Comparison of ENCODE assay signal across 2 cellular contexts in genomic region chr17:9350083-9350482, GRCh38.
TF ChIP-seq lines count a peak whose summit lies in the region.

No MANE protein-coding gene starts in this region.

TF ChIP-seq in HepG2, 621 proteins besides CTCF, POLR2A, EP300 and RAD21 (continued from another document):
- TF ChIP-seq ZNF496 (CRISPR knock-in tag; IDR thresholded peaks at IDR 0.05; ENCODE audit: insufficient replicate concordance) (no peak), BORCS8-MEF2B (CRISPR knock-in tag; IDR thresholded peaks at IDR 0.05) (no peak), ZSCAN29 (CRISPR knock-in tag; conservative IDR thresholded peaks at IDR 0.05) (no peak), ZBTB33 (CRISPR knock-in tag; IDR thresholded peaks at IDR 0.05) (0 out of 2 replicates have a peak, but pooled peaks have one; percentile 23), PAX8 (CRISPR knock-in tag; IDR thresholded peaks at IDR 0.05; ENCODE audit: borderline replicate concordance) (no peak), FOXJ3 (CRISPR knock-in tag; IDR thresholded peaks at IDR 0.05; ENCODE audit: borderline replicate concordance) (no peak)

TF ChIP-seq in SK-N-SH, 30 proteins besides CTCF, POLR2A, EP300 and RAD21 (continued from another document):
- TF ChIP-seq TCF12 (IDR thresholded peaks at IDR 0.05), result peak; percentile 59; the same call in 1 of the 2 replicates
- no peak for TF ChIP-seq SMC3 (IDR thresholded peaks at IDR 0.05; ENCODE audit: low read depth, low read length)
- peak; percentile 38; the same call in 1 of the 2 replicates for TF ChIP-seq NFIC (IDR thresholded peaks at IDR 0.05; ENCODE audit: borderline replicate concordance)
- peak; percentile 40 for TF ChIP-seq JUND (IDR thresholded peaks at IDR 0.05)
- TF ChIP-seq ELF1 (IDR thresholded peaks at IDR 0.05), result no peak
- TF ChIP-seq RFX5 (IDR thresholded peaks at IDR 0.05; ENCODE audit: low read length), result no peak
- TF ChIP-seq RCOR1 (IDR thresholded peaks at IDR 0.05; ENCODE audit: low read length), result no peak
- TF ChIP-seq FOXM1 (IDR thresholded peaks at IDR 0.05; ENCODE audit: low read depth), result no peak
- no peak for TF ChIP-seq USF2 (IDR thresholded peaks at IDR 0.05; ENCODE audit: borderline replicate concordance, low read depth, low read length)
- peak; percentile 81 for TF ChIP-seq FOSL2 (IDR thresholded peaks at IDR 0.05; ENCODE audit: borderline replicate concordance, low read depth)
- peak; percentile 69 for TF ChIP-seq PBX3 (IDR thresholded peaks at IDR 0.05)
- TF ChIP-seq CHD2 (IDR thresholded peaks at IDR 0.05; ENCODE audit: low read length, partially characterized antibody), result no peak
- TF ChIP-seq GABPA (IDR thresholded peaks at IDR 0.05; ENCODE audit: low read depth), result no peak
